Comparison of ENCODE assay signal across 1 cellular context in genomic region chr14:32629146-32629545, GRCh38.
TF ChIP-seq lines count a peak whose summit lies in the region.

No MANE protein-coding gene starts in this region.

TF ChIP-seq in HepG2, 621 proteins besides CTCF, POLR2A, EP300 and RAD21 (continued from another document):
- no peak for TF ChIP-seq PRDM10 (CRISPR knock-in tag; IDR thresholded peaks at IDR 0.05; ENCODE audit: low read depth)
- TF ChIP-seq, protein P1, sequence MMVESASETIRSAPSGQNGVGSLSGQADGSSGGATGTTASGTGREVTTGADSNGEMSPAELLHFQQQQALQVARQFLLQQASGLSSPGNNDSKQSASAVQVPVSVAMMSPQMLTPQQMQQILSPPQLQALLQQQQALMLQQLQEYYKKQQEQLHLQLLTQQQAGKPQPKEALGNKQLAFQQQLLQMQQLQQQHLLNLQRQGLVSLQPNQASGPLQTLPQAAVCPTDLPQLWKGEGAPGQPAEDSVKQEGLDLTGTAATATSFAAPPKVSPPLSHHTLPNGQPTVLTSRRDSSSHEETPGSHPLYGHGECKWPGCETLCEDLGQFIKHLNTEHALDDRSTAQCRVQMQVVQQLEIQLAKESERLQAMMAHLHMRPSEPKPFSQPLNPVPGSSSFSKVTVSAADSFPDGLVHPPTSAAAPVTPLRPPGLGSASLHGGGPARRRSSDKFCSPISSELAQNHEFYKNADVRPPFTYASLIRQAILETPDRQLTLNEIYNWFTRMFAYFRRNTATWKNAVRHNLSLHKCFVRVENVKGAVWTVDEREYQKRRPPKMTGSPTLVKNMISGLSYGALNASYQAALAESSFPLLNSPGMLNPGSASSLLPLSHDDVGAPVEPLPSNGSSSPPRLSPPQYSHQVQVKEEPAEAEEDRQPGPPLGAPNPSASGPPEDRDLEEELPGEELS (CRISPR knock-in tag; IDR thresholded peaks at IDR 0.05): no peak
- TF ChIP-seq PRPF4 (IDR thresholded peaks at IDR 0.05; ENCODE audit: low read depth, low read length, poor library complexity, severe bottlenecking): no peak
- TF ChIP-seq, protein P2, sequence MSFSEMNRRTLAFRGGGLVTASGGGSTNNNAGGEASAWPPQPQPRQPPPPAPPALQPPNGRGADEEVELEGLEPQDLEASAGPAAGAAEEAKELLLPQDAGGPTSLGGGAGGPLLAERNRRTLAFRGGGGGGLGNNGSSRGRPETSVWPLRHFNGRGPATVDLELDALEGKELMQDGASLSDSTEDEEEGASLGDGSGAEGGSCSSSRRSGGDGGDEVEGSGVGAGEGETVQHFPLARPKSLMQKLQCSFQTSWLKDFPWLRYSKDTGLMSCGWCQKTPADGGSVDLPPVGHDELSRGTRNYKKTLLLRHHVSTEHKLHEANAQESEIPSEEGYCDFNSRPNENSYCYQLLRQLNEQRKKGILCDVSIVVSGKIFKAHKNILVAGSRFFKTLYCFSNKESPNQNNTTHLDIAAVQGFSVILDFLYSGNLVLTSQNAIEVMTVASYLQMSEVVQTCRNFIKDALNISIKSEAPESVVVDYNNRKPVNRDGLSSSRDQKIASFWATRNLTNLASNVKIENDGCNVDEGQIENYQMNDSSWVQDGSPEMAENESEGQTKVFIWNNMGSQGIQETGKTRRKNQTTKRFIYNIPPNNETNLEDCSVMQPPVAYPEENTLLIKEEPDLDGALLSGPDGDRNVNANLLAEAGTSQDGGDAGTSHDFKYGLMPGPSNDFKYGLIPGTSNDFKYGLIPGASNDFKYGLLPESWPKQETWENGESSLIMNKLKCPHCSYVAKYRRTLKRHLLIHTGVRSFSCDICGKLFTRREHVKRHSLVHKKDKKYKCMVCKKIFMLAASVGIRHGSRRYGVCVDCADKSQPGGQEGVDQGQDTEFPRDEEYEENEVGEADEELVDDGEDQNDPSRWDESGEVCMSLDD (CRISPR knock-in tag; IDR thresholded peaks at IDR 0.05; ENCODE audit: borderline replicate concordance): no peak
- no peak for TF ChIP-seq BRD4 (CRISPR knock-in tag; IDR thresholded peaks at IDR 0.05)
- TF ChIP-seq CEBPB (IDR thresholded peaks at IDR 0.05; ENCODE audit: borderline replicate concordance, low read depth, low read length): no peak
- no peak for TF ChIP-seq PHB2 (IDR thresholded peaks at IDR 0.05; ENCODE audit: partially characterized antibody)
- TF ChIP-seq LBX2 (CRISPR knock-in tag; IDR thresholded peaks at IDR 0.05; ENCODE audit: borderline replicate concordance): no peak
- TF ChIP-seq PAF1 (CRISPR knock-in tag; IDR thresholded peaks at IDR 0.05): no peak
- TF ChIP-seq ONECUT2 (CRISPR knock-in tag; IDR thresholded peaks at IDR 0.05): no peak
- TF ChIP-seq ZNF614 (CRISPR knock-in tag; IDR thresholded peaks at IDR 0.05; ENCODE audit: borderline replicate concordance): no peak
- TF ChIP-seq PLRG1 (conservative IDR thresholded peaks at IDR 0.05): no peak
- no peak for TF ChIP-seq SYNCRIP (IDR thresholded peaks at IDR 0.05; ENCODE audit: insufficient read depth, low read depth, low read length)
- no peak for TF ChIP-seq ZFY (CRISPR knock-in tag; IDR thresholded peaks at IDR 0.05)
- TF ChIP-seq MYC (CRISPR knock-in tag; IDR thresholded peaks at IDR 0.05; ENCODE audit: borderline replicate concordance): no peak
